In genomic region chr1:218584418-218585155, GRCh38 we compare ENCODE assay signal across 15 cellular contexts.
DNase-seq lines count a peak whose midpoint lies in the region; ATAC-seq and TF ChIP-seq lines count a peak whose summit lies in the region.
"Had no signal": no experiment of that assay in that cellular context is flagged by ENCODE, and none has a peak within 500 bp of the region (broad histone marks: within the 10 kb centered on the region; RNA-seq: fewer than 3 reads in every experiment).

No MANE protein-coding gene starts in this region.

- H3K9me3 ChIP-seq in PC-9 (ENCODE audit: insufficient read depth, low read depth) (peaks cover 26% of the 10 kb centered on the region), endodermal cell (ENCODE audit: control insufficient read depth, low read length) (peaks cover 9% of the 10 kb centered on the region)
- H3K9me3 ChIP-seq: BLaER1, gastrocnemius medialis, sigmoid colon had no signal

- H3K27ac Mint-ChIP-seq in endodermal cell = no peak overlapping the region
- H3K27ac Mint-ChIP-seq in activated CD8-positive, alpha-beta memory T cell treated with anti-CD3 and anti-CD28 coated beads, Interleukin-2, amount 10 ng/mL, durations not matched to agents 7 days and 5 days = no peak overlapping the region

- intact Hi-C loops in PC-9 (cut with micrococcal nuclease; ENCODE audit: unreplicated experiment) = loop anchor here (1.0 to 10.0 kb wide), 9 partner anchors 47 to 1228 kb away; no protein-coding TSS in a partner anchor

- H3K4me1 ChIP-seq in PC-9 (replicated peaks; ENCODE audit: insufficient read depth) (peaks cover 22% of the 10 kb centered on the region), endodermal cell (ENCODE audit: control insufficient read depth, insufficient read depth, low read length) (no peaks in the 10 kb centered on the region)
- H3K4me1 ChIP-seq: BLaER1 had no signal

- POLR2A ChIA-PET in PC-9 (lab: Charles Lee; ENCODE audit: unreplicated experiment) = interaction anchor here (0.5 to 0.6 kb wide), 5 partner anchors 68 to 241 kb away, joined by 3 to 10 read pairs (median 5); no protein-coding TSS in a partner anchor

- WGBS in endodermal cell (ENCODE audit: insufficient coverage in 1 of 2, insufficient read length in 1 of 2), 2 experiments = 55% methylated on average over 3 of the region's 3 CpGs; no CpG with 5 or more reads in 1 of the 2 experiments

- peaks cover 22% of the 10 kb centered on the region for H3K4me1 Mint-ChIP-seq in endodermal cell
- no peaks in the 10 kb centered on the region for H3K4me1 Mint-ChIP-seq in activated CD8-positive, alpha-beta memory T cell treated with anti-CD3 and anti-CD28 coated beads, Interleukin-2, amount 10 ng/mL, durations not matched to agents 7 days and 5 days

- H3K79me2 ChIP-seq in PC-9 (ENCODE audit: low read depth) = no peaks in the 10 kb centered on the region

- CTCF ChIA-PET in PC-9 (lab: Charles Lee) = no interaction called here
- CTCF ChIA-PET in activated CD8-positive, alpha-beta memory T cell treated with anti-CD3 and anti-CD28 coated beads, Interleukin-2, amount 10 ng/mL, durations not matched to agents 7 days and 5 days (lab: Charles Lee) = no interaction called here

- no peak overlapping the region for H3K9ac ChIP-seq in endodermal cell (ENCODE audit: extremely low read depth, low read length, poor library complexity, severe bottlenecking)
- H3K9ac ChIP-seq: BLaER1 had no signal

- H4K20me1 ChIP-seq in PC-9 (ENCODE audit: insufficient read depth) = no peaks in the 10 kb centered on the region
- H4K20me1 ChIP-seq: BLaER1 had no signal

- no peak overlapping the region for H3K4me3 ChIP-seq in PC-9
- H3K4me3 ChIP-seq in endodermal cell (ENCODE audit: low read length) = peak overlapping the region; percentile 47
- H3K4me3 ChIP-seq: BLaER1, gastrocnemius medialis, sigmoid colon had no signal

- H3K4me2 ChIP-seq in PC-9 = no peak overlapping the region
- H3K4me2 ChIP-seq: BLaER1 had no signal

- TF ChIP-seq CTCF in PC-9 (conservative IDR thresholded peaks at IDR 0.05) = no peak
- TF ChIP-seq CTCF in endodermal cell (conservative IDR thresholded peaks at IDR 0.05) = no peak

- H3K27ac ChIP-seq in PC-9 (peak overlapping the region; percentile 67; the same call in 1 of the 2 replicates), endodermal cell (ENCODE audit: low read depth, low read length) (no peak overlapping the region)
- H3K27ac ChIP-seq: BLaER1, gastrocnemius medialis, sigmoid colon had no signal

- peaks cover 9% of the 10 kb centered on the region for H3K9me3 Mint-ChIP-seq in endodermal cell
- H3K9me3 Mint-ChIP-seq in activated CD8-positive, alpha-beta memory T cell treated with anti-CD3 and anti-CD28 coated beads, Interleukin-2, amount 10 ng/mL, durations not matched to agents 7 days and 5 days (ENCODE audit: low read depth) = peaks cover 3% of the 10 kb centered on the region

- no peaks in the 10 kb centered on the region for H3K27me3 Mint-ChIP-seq in endodermal cell (ENCODE audit: insufficient read depth)
- peaks cover 2% of the 10 kb centered on the region for H3K27me3 Mint-ChIP-seq in activated CD8-positive, alpha-beta memory T cell treated with anti-CD3 and anti-CD28 coated beads, Interleukin-2, amount 10 ng/mL, durations not matched to agents 7 days and 5 days

- H3K9me2 ChIP-seq in PC-9 (ENCODE audit: insufficient read depth) = no peaks in the 10 kb centered on the region

- H3K27me3 ChIP-seq in PC-9 (ENCODE audit: insufficient read depth, low read depth) = no peaks in the 10 kb centered on the region
- no peaks in the 10 kb centered on the region for H3K27me3 ChIP-seq in endodermal cell (ENCODE audit: control insufficient read depth, insufficient read depth, low read length, poor library complexity, severe bottlenecking)
- H3K27me3 ChIP-seq: BLaER1, gastrocnemius medialis, sigmoid colon had no signal

- DNase-seq in H4 (ENCODE audit: low spot score) (peak; percentile 62), PC-9 (peak in 1 of 2 experiments; percentile 17), endodermal cell (no peak), non-pigmented ciliary epithelial cell (ENCODE audit: low read depth) (peak; percentile 34), NCI-H2171 (lab: John Stamatoyannopoulos, UW) (no peak), hippocampal formation (lab: John Stamatoyannopoulos, UW) (no peak)
- DNase-seq in activated CD8-positive, alpha-beta memory T cell treated with anti-CD3 and anti-CD28 coated beads, Interleukin-2, amount 10 ng/mL, durations not matched to agents 7 days and 5 days = no peak
- DNase-seq: activated CD4-positive, CD25-positive, alpha-beta regulatory T cell; gastrocnemius medialis; kidney; NCI-H1694; NCI-H774; sigmoid colon had no signal

- H3K4me3 Mint-ChIP-seq in endodermal cell = no peak overlapping the region
- no peak overlapping the region for H3K4me3 Mint-ChIP-seq in activated CD8-positive, alpha-beta memory T cell treated with anti-CD3 and anti-CD28 coated beads, Interleukin-2, amount 10 ng/mL, durations not matched to agents 7 days and 5 days

- no TSS peak for BruUV-seq in PC-9 (replicated peaks; lab: Mats Ljungman, UMichigan)

- no peak for ATAC-seq in activated CD8-positive, alpha-beta memory T cell treated with anti-CD3 and anti-CD28 coated beads, Interleukin-2, amount 10 ng/mL, durations not matched to agents 7 days and 5 days
- ATAC-seq in HG02870 (IDR thresholded peaks at IDR 0.05; ENCODE audit: unreplicated experiment) = no peak
- ATAC-seq: gastrocnemius medialis had no signal

- no peak overlapping the region for H2AFZ ChIP-seq in PC-9

- no peaks in the 10 kb centered on the region for H3K36me3 ChIP-seq in PC-9 (ENCODE audit: low read depth)
- H3K36me3 ChIP-seq in endodermal cell (ENCODE audit: control insufficient read depth, insufficient read depth, low read length) = no peaks in the 10 kb centered on the region
- H3K36me3 ChIP-seq: BLaER1, gastrocnemius medialis, sigmoid colon had no signal

- no peaks in the 10 kb centered on the region for H3K36me3 Mint-ChIP-seq in endodermal cell (ENCODE audit: low read depth)
- H3K36me3 Mint-ChIP-seq in activated CD8-positive, alpha-beta memory T cell treated with anti-CD3 and anti-CD28 coated beads, Interleukin-2, amount 10 ng/mL, durations not matched to agents 7 days and 5 days = no peaks in the 10 kb centered on the region

- H3F3A ChIP-seq in PC-9 (ENCODE audit: insufficient read depth, low read depth) = peaks cover 16% of the 10 kb centered on the region; the same call in 1 of the 2 replicates

Comparison
In these comparisons a context has a peak if more than half of its experiments do, and no peak if none do; other contexts are left out.
1. DNase-seq: peak in H4 (single experiment) and non-pigmented ciliary epithelial cell (single experiment); none in endodermal cell (single experiment), NCI-H2171 (single experiment), hippocampal formation (0 of 2) and activated CD8-positive, alpha-beta memory T cell treated with anti-CD3 and anti-CD28 coated beads, Interleukin-2, amount 10 ng/mL, durations not matched to agents 7 days and 5 days (single experiment).